Comparison of ENCODE assay signal across 10 cellular contexts in genomic region chr12:76920182-76921014, GRCh38. TPM values are rescaled to one million over a fixed set of nuclear protein-coding genes. Genes with fewer than 3 reads are reported as not detected.
DNase-seq lines count a peak whose midpoint lies in the region; ATAC-seq and TF ChIP-seq lines count a peak whose summit lies in the region.
"Had no signal": no experiment of that assay in that cellular context is flagged by ENCODE, and none has a peak within 500 bp of the region (broad histone marks: within the 10 kb centered on the region; RNA-seq: fewer than 3 reads in every experiment).

No MANE protein-coding gene starts in this region.

- peaks cover 7% of the 10 kb centered on the region for H3K27me3 Mint-ChIP-seq in activated naive CD4-positive, alpha-beta T cell treated with anti-CD3 and anti-CD28 coated beads, Interleukin-2, amount 10 ng/mL, durations not matched to agents 7 days and 5 days

- BruUV-seq in PC-9 (replicated peaks; lab: Mats Ljungman, UMichigan) = no TSS peak

- H3K9me2 ChIP-seq in Loucy (replicated peaks; ENCODE audit: low read depth, low read length) (no peaks in the 10 kb centered on the region), PC-9 (ENCODE audit: insufficient read depth) (no peaks in the 10 kb centered on the region)

- no peaks in the 10 kb centered on the region for H3K36me3 ChIP-seq in Loucy (ENCODE audit: insufficient read depth, low read length)
- no peaks in the 10 kb centered on the region for H3K36me3 ChIP-seq in PC-9 (ENCODE audit: low read depth)
- no peaks in the 10 kb centered on the region for H3K36me3 ChIP-seq in colonic mucosa

- H3K9me3 ChIP-seq in Loucy (ENCODE audit: insufficient read depth, low read depth, low read length) (no peaks in the 10 kb centered on the region), PC-9 (ENCODE audit: insufficient read depth, low read depth) (no peaks in the 10 kb centered on the region), colonic mucosa (no peaks in the 10 kb centered on the region)

- H3K27ac ChIP-seq in PC-9 (no peak overlapping the region), colonic mucosa (no peak overlapping the region)
- H3K27ac ChIP-seq: KMS-11 had no signal

- H3K4me2 ChIP-seq in Loucy (ENCODE audit: low read depth, low read length, poor library complexity, severe bottlenecking) (peak overlapping the region; percentile 55), PC-9 (no peak overlapping the region)
- H3K4me2 ChIP-seq: KMS-11 had no signal

- no peak overlapping the region for H3K4me3 Mint-ChIP-seq in activated naive CD4-positive, alpha-beta T cell treated with anti-CD3 and anti-CD28 coated beads, Interleukin-2, amount 10 ng/mL, durations not matched to agents 7 days and 5 days

- no peaks in the 10 kb centered on the region for H3K79me2 ChIP-seq in Loucy (ENCODE audit: insufficient read depth, low read length)
- H3K79me2 ChIP-seq in PC-9 (ENCODE audit: low read depth) = no peaks in the 10 kb centered on the region

- H3K36me3 Mint-ChIP-seq in activated naive CD4-positive, alpha-beta T cell treated with anti-CD3 and anti-CD28 coated beads, Interleukin-2, amount 50 U/mL, for 72 hours = no peaks in the 10 kb centered on the region
- no peaks in the 10 kb centered on the region for H3K36me3 Mint-ChIP-seq in activated naive CD4-positive, alpha-beta T cell treated with anti-CD3 and anti-CD28 coated beads, Interleukin-2, amount 10 ng/mL, durations not matched to agents 7 days and 5 days

- H3F3A ChIP-seq in Loucy (ENCODE audit: low read depth) = no peaks in the 10 kb centered on the region
- H3F3A ChIP-seq in PC-9 (ENCODE audit: insufficient read depth, low read depth) = no peaks in the 10 kb centered on the region

- H3K4me3 ChIP-seq in Loucy (ENCODE audit: low read length, poor library complexity, severe bottlenecking) (peak overlapping the region; percentile 41), PC-9 (no peak overlapping the region), colonic mucosa (no peak overlapping the region)

- H3K9ac ChIP-seq in Loucy (ENCODE audit: low read depth, low read length, poor library complexity, severe bottlenecking) (peak overlapping the region; percentile 38), colonic mucosa (ENCODE audit: low read depth in 2 of 2, low read length in 2 of 2) (no peak overlapping the region)
- H3K9ac ChIP-seq: KMS-11 had no signal

- H3K4me1 Mint-ChIP-seq in activated naive CD4-positive, alpha-beta T cell treated with anti-CD3 and anti-CD28 coated beads, Interleukin-2, amount 10 ng/mL, durations not matched to agents 7 days and 5 days = no peaks in the 10 kb centered on the region

- H3K27me3 ChIP-seq in Loucy (ENCODE audit: insufficient read depth, low read length, poor library complexity, severe bottlenecking) (no peaks in the 10 kb centered on the region), PC-9 (ENCODE audit: insufficient read depth, low read depth) (no peaks in the 10 kb centered on the region), colonic mucosa (no peaks in the 10 kb centered on the region)

- POLR2A ChIA-PET in PC-9 (lab: Charles Lee; ENCODE audit: unreplicated experiment) = no interaction called here

- no peak for DNase-seq in activated naive CD4-positive, alpha-beta T cell treated with anti-CD3 and anti-CD28 coated beads, Interleukin-2, amount 50 U/mL, for 72 hours (ENCODE audit: low spot score in 2 of 2)
- no peak for DNase-seq in activated naive CD4-positive, alpha-beta T cell treated with anti-CD3 and anti-CD28 coated beads, Interleukin-2, amount 10 ng/mL, durations not matched to agents 7 days and 5 days
- DNase-seq in PC-9 (no peak), colonic mucosa (no peak), germinal center (ENCODE audit: low spot score) (no peak), NCI-H1694 treated with DMSO at 0.1 percent for 48 hours (lab: John Stamatoyannopoulos, UW) (no peak)
- DNase-seq: trophoblast cell had no signal

- peak overlapping the region; percentile 84 for H2AFZ ChIP-seq in Loucy (ENCODE audit: low read length)
- H2AFZ ChIP-seq in PC-9 = no peak overlapping the region

- no peaks in the 10 kb centered on the region for H4K20me1 ChIP-seq in Loucy (ENCODE audit: insufficient read depth, low read length, poor library complexity, severe bottlenecking)
- H4K20me1 ChIP-seq in PC-9 (ENCODE audit: insufficient read depth) = no peaks in the 10 kb centered on the region

- peak; percentile 67 to 95 for ATAC-seq in activated naive CD4-positive, alpha-beta T cell treated with anti-CD3 and anti-CD28 coated beads, Interleukin-2, amount 50 U/mL, for 72 hours
- peak; percentile 63 for ATAC-seq in HG02885 (IDR thresholded peaks at IDR 0.05; ENCODE audit: poor library complexity, unreplicated experiment)

- CTCF ChIA-PET in activated naive CD4-positive, alpha-beta T cell treated with anti-CD3 and anti-CD28 coated beads, Interleukin-2, amount 10 ng/mL, durations not matched to agents 7 days and 5 days (lab: Charles Lee) = no interaction called here
- CTCF ChIA-PET in PC-9 (lab: Charles Lee) = no interaction called here

- no peak overlapping the region for H3K27ac Mint-ChIP-seq in activated naive CD4-positive, alpha-beta T cell treated with anti-CD3 and anti-CD28 coated beads, Interleukin-2, amount 50 U/mL, for 72 hours
- no peak overlapping the region for H3K27ac Mint-ChIP-seq in activated naive CD4-positive, alpha-beta T cell treated with anti-CD3 and anti-CD28 coated beads, Interleukin-2, amount 10 ng/mL, durations not matched to agents 7 days and 5 days

- no peak for TF ChIP-seq CTCF in Loucy (conservative IDR thresholded peaks at IDR 0.05; ENCODE audit: low read length)
- TF ChIP-seq CTCF in PC-9 (conservative IDR thresholded peaks at IDR 0.05) = no peak
- no peak for TF ChIP-seq CTCF in colonic mucosa (IDR thresholded peaks at IDR 0.05)

- no peaks in the 10 kb centered on the region for H3K9me3 Mint-ChIP-seq in activated naive CD4-positive, alpha-beta T cell treated with anti-CD3 and anti-CD28 coated beads, Interleukin-2, amount 50 U/mL, for 72 hours
- H3K9me3 Mint-ChIP-seq in activated naive CD4-positive, alpha-beta T cell treated with anti-CD3 and anti-CD28 coated beads, Interleukin-2, amount 10 ng/mL, durations not matched to agents 7 days and 5 days = no peaks in the 10 kb centered on the region

- intact Hi-C loops in PC-9 (cut with micrococcal nuclease; ENCODE audit: unreplicated experiment) = no loop called here
- intact Hi-C loops in colonic mucosa (cut with DNase I) = no loop called here

- H3K4me1 ChIP-seq in Loucy (ENCODE audit: insufficient read depth, low read length, poor library complexity, severe bottlenecking) = peaks cover 21% of the 10 kb centered on the region
- no peaks in the 10 kb centered on the region for H3K4me1 ChIP-seq in PC-9 (replicated peaks; ENCODE audit: insufficient read depth)
- H3K4me1 ChIP-seq in colonic mucosa = no peaks in the 10 kb centered on the region

RNA-seq across cellular contexts. Expression of gene CSRP2, which starts 41.6 kb away (rescaled TPM):
- total RNA-seq in activated naive CD4-positive, alpha-beta T cell treated with anti-CD3 and anti-CD28 coated beads, Interleukin-2, amount 50 U/mL, for 72 hours = 1 to 10 TPM in 1 of 2 donors, under 1 TPM in 1; 0.84 to 2.8 TPM
- 4.1 and 4.5 TPM in 2 replicates for total RNA-seq in PC-9 (2021)
- 1 to 10 TPM; 5.8 to 7.4 TPM for total RNA-seq in colonic mucosa
